In the genomic region with DNA sequence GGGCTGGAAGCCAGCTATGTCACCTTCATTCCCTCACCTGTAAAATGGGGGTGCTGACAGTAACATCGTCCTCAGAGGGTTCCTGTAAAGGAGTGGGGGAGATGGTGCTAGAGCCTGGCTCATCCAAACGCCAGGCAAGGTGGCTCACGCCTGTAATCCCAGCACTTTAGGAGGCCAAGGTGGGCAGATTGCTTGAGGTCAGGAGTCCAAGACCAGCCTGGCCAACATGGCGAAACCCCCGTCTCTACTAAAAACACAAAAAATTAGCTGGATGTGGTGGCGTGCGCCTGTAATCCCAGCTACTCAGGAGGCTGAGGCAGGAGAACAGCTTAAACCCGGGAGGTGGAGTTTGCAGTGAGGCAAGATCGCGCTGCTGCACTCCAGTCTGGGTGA, we compare ENCODE assay signal across 9 cellular contexts. TPM values are rescaled to one million over a fixed set of nuclear protein-coding genes. Genes with fewer than 3 reads are reported as not detected.
"Had no signal": no experiment of that assay in that cellular context is flagged by ENCODE, and none has a peak within 500 bp of the region (broad histone marks: within the 10 kb centered on the region; RNA-seq: fewer than 3 reads in every experiment).

No MANE protein-coding gene starts in this region.

RNA-seq across cellular contexts. Expression of a gene that starts 22.6 kb away (rescaled TPM):
- total RNA-seq: endothelial cell of umbilical vein; occipital lobe; pulmonary artery endothelial cell; SK-MEL-5; T-helper 2 cell treated with Interferon-gamma antibody and Interleukin-4, amounts not matched to agents 100 ng/mL and 5 ng/mL, for 36 hours; thoracic aorta had no signal
- polyA plus RNA-seq: keratinocyte, mammary epithelial cell, neural cell had no signal
